In genomic region chr15:58141894-58142293, GRCh38 we compare ENCODE assay signal across 16 cellular contexts. TPM values are rescaled to one million over a fixed set of nuclear protein-coding genes. Genes with fewer than 3 reads are reported as not detected.
DNase-seq lines count a peak whose midpoint lies in the region; ATAC-seq and TF ChIP-seq lines count a peak whose summit lies in the region.
"Had no signal": no experiment of that assay in that cellular context is flagged by ENCODE, and none has a peak within 500 bp of the region (broad histone marks: within the 10 kb centered on the region; RNA-seq: fewer than 3 reads in every experiment).

No MANE protein-coding gene starts in this region.

- 65 to 83% (median 71%) methylated on average over 6 of the region's 6 CpGs for WGBS in spleen, 5 donors

- H3K4me3 ChIP-seq in GM23338: no peak overlapping the region
- peak overlapping the region in 3 of 8 donors; percentile 14 to 61 (median 21) for H3K4me3 ChIP-seq in spleen
- H3K4me3 ChIP-seq: HAP-1 had no signal

- no peak overlapping the region for H3K4me2 ChIP-seq in GM23338

- H3F3A ChIP-seq in GM23338 (replicated peaks; ENCODE audit: low read depth): no peaks in the 10 kb centered on the region

- H3K27ac ChIP-seq in GM23338 (ENCODE audit: low read depth): no peak overlapping the region
- peak overlapping the region in 6 of 8 donors; percentile 71 to 93 (median 87) for H3K27ac ChIP-seq in spleen

- intact Hi-C loops in CD14-positive monocyte (cut with micrococcal nuclease): loop anchor here in 1 of 2 donors (10.0 kb wide), 1 partner anchor 193 kb away; no protein-coding TSS in a partner anchor
- intact Hi-C loops in spleen (cut with DNase I; ENCODE audit: low total_unique reads): no loop called here

- H3K36me3 ChIP-seq in GM23338 (ENCODE audit: insufficient read depth): no peaks in the 10 kb centered on the region
- H3K36me3 ChIP-seq in spleen: no peaks in the 10 kb centered on the region
- H3K36me3 ChIP-seq: BE2C, HAP-1 had no signal

- H3K27ac Mint-ChIP-seq in CD14-positive monocyte (peak overlapping the region; percentile 96 to 99 (median 98)), GM23338 (no peak overlapping the region), endothelial cell (ENCODE audit: unreplicated experiment) (peak overlapping the region; percentile 20)
- H3K27ac Mint-ChIP-seq: CD4-positive, alpha-beta memory T cell had no signal

- H3K9me3 ChIP-seq in spleen: no peaks in the 10 kb centered on the region
- H3K9me3 ChIP-seq: BE2C, HAP-1 had no signal

- H3K4me1 Mint-ChIP-seq in CD14-positive monocyte (peaks cover 70% of the 10 kb centered on the region), GM23338 (peaks cover 11% of the 10 kb centered on the region), endothelial cell (ENCODE audit: unreplicated experiment) (peaks cover 15% of the 10 kb centered on the region)

- H3K9me2 ChIP-seq in GM23338 (ENCODE audit: insufficient read depth): peaks cover 7% of the 10 kb centered on the region; the same call in 1 of the 2 replicates

- DNase-seq in CD14-positive monocyte (ENCODE audit: low spot score): no peak
- DNase-seq in GM23338 (ENCODE audit: low spot score): no peak
- DNase-seq in endothelial cell (ENCODE audit: low spot score): no peak
- DNase-seq in spleen: no peak
- DNase-seq in SKM-1 treated with dmso at 0.1 percent for 144 hours (lab: John Stamatoyannopoulos, UW; ENCODE audit: unreplicated experiment): no peak
- DNase-seq: BE2C; C1 segment of cervical spinal cord; CD4-positive, alpha-beta memory T cell; DMS153; DMS79; GDM1 had no signal

- TF ChIP-seq CTCF in CD14-positive monocyte (IDR thresholded peaks at IDR 0.05) (no peak), GM23338 (conservative IDR thresholded peaks at IDR 0.05; ENCODE audit: low read depth in 2 of 2) (no peak), endothelial cell (IDR thresholded peaks at IDR 0.05; ENCODE audit: unreplicated experiment) (no peak), spleen (IDR thresholded peaks at IDR 0.05 in 8 of 11, conservative IDR thresholded peaks at IDR 0.05 in 3 of 11) (no peak)

- H3K4me3 Mint-ChIP-seq in CD14-positive monocyte (peak overlapping the region; percentile 63 to 90), GM23338 (no peak overlapping the region), endothelial cell (ENCODE audit: unreplicated experiment) (no peak overlapping the region)
- H3K4me3 Mint-ChIP-seq: CD4-positive, alpha-beta memory T cell had no signal

- H3K36me3 Mint-ChIP-seq in CD14-positive monocyte (peaks cover 24 to 42% of the 10 kb centered on the region in 2 donors), GM23338 (ENCODE audit: low read depth) (no peaks in the 10 kb centered on the region), endothelial cell (ENCODE audit: low read depth, unreplicated experiment) (no peaks in the 10 kb centered on the region)
- H3K36me3 Mint-ChIP-seq: CD4-positive, alpha-beta memory T cell had no signal

- ATAC-seq in GM23338 (no peak), GM19328 (IDR thresholded peaks at IDR 0.05; ENCODE audit: unreplicated experiment) (no peak)

- H3K9me3 Mint-ChIP-seq in CD14-positive monocyte: peaks cover 0 to 1% (median 0%) of the 10 kb centered on the region in 7 donors
- no peaks in the 10 kb centered on the region for H3K9me3 Mint-ChIP-seq in GM23338
- H3K9me3 Mint-ChIP-seq in endothelial cell (ENCODE audit: unreplicated experiment): no peaks in the 10 kb centered on the region
- H3K9me3 Mint-ChIP-seq: CD4-positive, alpha-beta memory T cell had no signal

- peaks cover 9% of the 10 kb centered on the region; the same call in 1 of the 2 replicates for H3K4me1 ChIP-seq in GM23338 (ENCODE audit: insufficient read depth)
- peaks cover 0 to 18% (median 0%) of the 10 kb centered on the region in 6 donors for H3K4me1 ChIP-seq in spleen
- H3K4me1 ChIP-seq: HAP-1 had no signal

- H3K27me3 Mint-ChIP-seq in CD14-positive monocyte (ENCODE audit: low read depth in 3 of 3) (peaks cover 0 to 2% (median 0%) of the 10 kb centered on the region in 3 donors), GM23338 (ENCODE audit: insufficient read depth, low read depth, poor library complexity) (peaks cover 2% of the 10 kb centered on the region), endothelial cell (ENCODE audit: unreplicated experiment) (no peaks in the 10 kb centered on the region)

- no peaks in the 10 kb centered on the region for H4K20me1 ChIP-seq in GM23338 (replicated peaks; ENCODE audit: insufficient read depth)

- 0 out of 2 replicates have a peak overlapping the region, but pooled peaks have one; percentile 28 for H2AFZ ChIP-seq in GM23338

- TF ChIP-seq POLR2A in spleen (IDR thresholded peaks at IDR 0.05): no peak

- H3K27me3 ChIP-seq in GM23338 (ENCODE audit: insufficient read depth) (no peaks in the 10 kb centered on the region), spleen (replicated peaks in 1 of 7) (peaks cover 0 to 11% (median 0%) of the 10 kb centered on the region in 7 donors)
- H3K27me3 ChIP-seq: BE2C had no signal

- no peaks in the 10 kb centered on the region for H3K79me2 ChIP-seq in GM23338 (replicated peaks; ENCODE audit: insufficient read depth)

TF ChIP-seq in GM23338, 12 proteins besides CTCF, POLR2A, EP300 and RAD21 (continues in another document):
- TF ChIP-seq REST (IDR thresholded peaks at IDR 0.05; ENCODE audit: unreplicated experiment): no peak

RNA-seq across cellular contexts. Expression of gene AQP9, which starts 3.7 kb away (rescaled TPM):
- 100 to 1,000 TPM; 112 to 141 TPM for polyA plus RNA-seq in CD14-positive monocyte
- not detected in 2 replicates for total RNA-seq in GM23338 (2014; rRNA removed; shearing (Covaris generic))
- polyA plus RNA-seq in GM23338 (2016; fragmentation: Nextera tagmentation; extraction: Ambion mirVana): not detected in 2 replicates
- not detected for total RNA-seq in endothelial cell (ENCODE audit: unreplicated experiment)
- 100 to 1,000 TPM in 2 of 7 donors, 10 to 100 TPM in 5; 32.7 to 182 (median 72.9) TPM for total RNA-seq in spleen
- 1 to 10 TPM; 1.2 to 9.2 (median 6.1) TPM for polyA plus RNA-seq in spleen
- total RNA-seq: A172, Daoy, H4 had no signal
- polyA plus RNA-seq: CD4-positive, alpha-beta memory T cell had no signal

Comparison
In these comparisons a context has a peak if more than half of its experiments do, and no peak if none do; other contexts are left out.
1. H3K4me3 Mint-ChIP-seq: peak in CD14-positive monocyte (2 of 2); none in GM23338 (single experiment) and endothelial cell (single experiment).
2. RNA of gene AQP9, which starts 3.7 kb away (total RNA-seq): 32.7 to 182 TPM in spleen; not detected in endothelial cell (single experiment) and not detected in GM23338; every median in the first group is over 10 times any median in the second.